Comparison of ENCODE assay signal across 9 cellular contexts in the genomic region with DNA sequence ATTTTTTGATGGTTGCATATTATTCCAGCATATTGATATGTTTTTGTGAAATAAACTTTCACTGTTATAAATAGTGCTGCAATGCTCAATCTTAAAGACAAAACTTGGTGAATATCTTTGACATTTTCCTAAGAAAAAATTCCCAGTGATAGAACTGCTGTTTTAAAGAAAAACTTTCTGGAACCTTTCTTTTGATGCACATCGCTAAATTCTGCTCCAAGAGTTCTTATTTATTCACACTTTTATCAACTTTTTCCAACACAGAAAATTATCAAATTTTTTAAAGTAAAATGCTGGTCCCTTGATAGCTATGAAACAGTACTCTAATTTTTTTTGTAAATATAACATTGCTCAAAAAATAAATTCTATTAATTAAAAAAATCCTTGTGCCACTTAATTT.
"Had no signal": no experiment of that assay in that cellular context is flagged by ENCODE, and none has a peak within 500 bp of the region (broad histone marks: within the 10 kb centered on the region; RNA-seq: fewer than 3 reads in every experiment).

No MANE protein-coding gene starts in this region.

- H3K4me3 Mint-ChIP-seq: H9, HFFc6 had no signal

- DNase-seq: GM23248, GOT3, H9, HCEC 1CT, HFFc6 had no signal

- H3K36me3 ChIP-seq: HAP-1 had no signal

- H3K9me3 Mint-ChIP-seq: HFFc6 had no signal

- H3K27ac Mint-ChIP-seq: H9 had no signal

- H3K9ac ChIP-seq: GM23248 had no signal

- FAIRE-seq: H1, H54 had no signal

- H3K4me1 ChIP-seq: HAP-1 had no signal

- ATAC-seq: HCT116 had no signal

- H3K4me3 ChIP-seq: GM23248, HAP-1 had no signal

- H3K27ac ChIP-seq: GM23248 had no signal

- H3K9me3 ChIP-seq: HAP-1 had no signal
